ENCODE assay signal across 8 cellular contexts in the genomic region with DNA sequence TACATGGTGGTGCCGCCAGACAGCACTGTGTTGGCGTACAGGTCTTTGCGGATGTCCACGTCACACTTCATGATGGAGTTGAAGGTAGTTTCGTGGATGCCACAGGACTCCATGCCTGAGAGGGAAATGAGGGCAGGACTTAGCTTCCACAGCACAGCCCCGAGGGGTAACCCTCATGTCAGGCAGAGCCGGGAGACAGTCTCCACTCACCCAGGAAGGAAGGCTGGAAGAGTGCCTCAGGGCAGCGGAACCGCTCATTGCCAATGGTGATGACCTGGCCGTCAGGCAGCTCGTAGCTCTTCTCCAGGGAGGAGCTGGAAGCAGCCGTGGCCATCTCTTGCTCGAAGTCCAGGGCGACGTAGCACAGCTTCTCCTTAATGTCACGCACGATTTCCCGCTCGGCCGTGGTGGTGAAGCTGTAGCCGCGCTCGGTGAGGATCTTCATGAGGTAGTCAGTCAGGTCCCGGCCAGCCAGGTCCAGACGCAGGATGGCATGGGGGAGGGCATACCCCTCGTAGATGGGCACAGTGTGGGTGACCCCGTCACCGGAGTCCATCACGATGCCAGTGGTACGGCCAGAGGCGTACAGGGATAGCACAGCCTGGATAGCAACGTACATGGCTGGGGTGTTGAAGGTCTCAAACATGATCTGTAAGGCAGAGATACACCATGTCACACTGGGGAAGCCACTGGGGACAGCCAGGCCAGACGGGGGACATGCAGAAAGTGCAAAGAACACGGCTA. TPM values are rescaled to one million over a fixed set of nuclear protein-coding genes. Genes with fewer than 3 reads are reported as not detected.
DNase-seq lines count a peak whose midpoint lies in the region; ATAC-seq, FAIRE-seq and TF ChIP-seq lines count a peak whose summit lies in the region.

No MANE protein-coding gene starts in this region.

- DNase-seq in GM12892 (ENCODE audit: insufficient read length) (no peak), T-helper 2 cell (peak in 3 of 5 experiments; percentile 27 to 62 (median 55)), lung microvascular endothelial cell (ENCODE audit: low read depth in 2 of 2) (peak; percentile 38 to 54), NCI-H2171 treated with DMSO at 0.1 percent for 48 hours (lab: John Stamatoyannopoulos, UW) (no peak)

- TF ChIP-seq POLR2A in GM12892 (IDR thresholded peaks at IDR 0.05; ENCODE audit: low read depth, low read length) = peak; percentile 83

- no peak for FAIRE-seq in GM12892 (lab: Jason Lieb, UNC)

- peak overlapping the region; percentile 93 for H3K27ac ChIP-seq in cingulate gyrus (ENCODE audit: low read depth, low read length)
- peak overlapping the region; percentile 82 for H3K27ac ChIP-seq in temporal lobe (ENCODE audit: low read depth, low read length)

- ATAC-seq in HG02759 (IDR thresholded peaks at IDR 0.05; ENCODE audit: unreplicated experiment) = no peak
- ATAC-seq in GM18517 (IDR thresholded peaks at IDR 0.05; ENCODE audit: unreplicated experiment) = no peak

RNA-seq across cellular contexts. Expression of a gene that starts 2.2 kb away (rescaled TPM):
- polyA plus RNA-seq in GM12892 (2012; ENCODE audit: missing spikeins) = 10,904 TPM
- total RNA-seq in lung microvascular endothelial cell (1,606 and 1,886 TPM in 2 replicates), temporal lobe (1,226 TPM)

RNA-seq across cellular contexts. Expression of a gene that starts 14.6 kb away (rescaled TPM):
- polyA plus RNA-seq in GM12892 (2012; ENCODE audit: missing spikeins) = 1.9 TPM
- total RNA-seq in lung microvascular endothelial cell (3.7 and 3.8 TPM in 2 replicates), temporal lobe (5.4 TPM)

Comparison
In these comparisons a context has a peak if more than half of its experiments do, and no peak if none do; other contexts are left out.
1. DNase-seq: peak in T-helper 2 cell (3 of 5) and lung microvascular endothelial cell (2 of 2); none in GM12892 (single experiment) and NCI-H2171 treated with DMSO at 0.1 percent for 48 hours (single experiment).